24 cellular contexts compared by ENCODE assay signal in the genomic region with DNA sequence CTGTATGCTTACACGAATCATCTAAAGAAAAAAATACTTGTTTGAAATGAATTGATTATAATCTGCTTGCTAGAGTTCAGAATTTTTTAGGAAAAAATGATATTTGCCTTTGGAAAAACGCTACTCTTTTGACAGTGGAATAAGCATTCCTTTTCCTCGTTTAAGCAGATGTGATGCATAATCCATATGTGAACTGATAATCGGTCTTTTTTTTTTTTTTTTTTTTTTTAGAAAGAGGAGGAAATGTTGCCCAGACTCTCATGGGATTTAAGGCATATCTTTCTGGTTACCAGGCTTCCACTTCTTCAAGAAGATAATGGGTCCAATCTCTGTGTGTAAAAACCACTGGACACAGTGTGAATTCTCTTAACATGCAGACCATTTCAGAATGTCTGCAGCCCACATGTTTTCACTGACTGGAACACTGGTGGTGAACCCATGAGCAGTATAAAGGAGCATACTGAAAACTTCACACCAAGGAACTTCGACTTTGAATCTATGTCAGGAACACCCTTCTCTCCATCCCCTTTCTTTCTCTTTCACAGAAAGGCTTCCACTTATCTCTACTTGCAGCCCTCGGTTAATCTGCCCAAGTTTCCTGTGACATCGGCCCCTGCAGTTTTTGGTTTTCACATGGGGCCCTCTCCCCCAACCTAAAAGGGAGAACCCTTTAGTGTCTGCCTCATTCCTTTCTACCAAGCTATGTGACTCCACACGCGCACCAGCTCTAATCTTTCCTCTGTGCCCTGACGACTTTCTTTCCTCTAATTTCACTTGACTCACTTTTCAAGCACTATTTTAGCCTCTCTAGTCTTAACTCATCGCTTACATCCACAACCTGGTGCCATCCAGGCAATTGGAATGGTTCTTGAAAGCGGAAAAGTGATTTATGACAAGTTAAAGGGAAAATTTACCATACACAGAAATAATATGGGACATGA.
"Had no signal": no experiment of that assay in that cellular context is flagged by ENCODE, and none has a peak within 500 bp of the region (broad histone marks: within the 10 kb centered on the region; RNA-seq: fewer than 3 reads in every experiment).

No MANE protein-coding gene starts in this region.

- H3K9me3 Mint-ChIP-seq: activated naive CD4-positive, alpha-beta T cell treated with anti-CD3 and anti-CD28 coated beads, Interleukin-2, amount 50 U/mL, for 72 hours; activated T-cell treated with anti-CD3 and anti-CD28 coated beads, Interleukin-2, amount 50 U/mL, for 72 hours; central memory CD8-positive, alpha-beta T cell; dendritic cell treated with granulocyte-macrophage colony-stimulating factor and Interleukin-4, amounts not matched to agents 40 ng/mL and 50 ng/mL, for 4 days; neural progenitor cell; T-helper 1 cell treated with Interleukin-12 subunit alpha and Interleukin-12 subunit beta and Interleukin-4 antibody, amounts not matched to agents 30 μg/mL and 1 μg/mL, for 36 hours had no signal

- H2AFZ ChIP-seq: neural progenitor cell, parathyroid adenoma had no signal

- H3K27ac Mint-ChIP-seq: activated CD4-positive, alpha-beta T cell treated with anti-CD3 and anti-CD28 coated beads for 36 hours; activated CD8-positive, alpha-beta T cell treated with anti-CD3 and anti-CD28 coated beads, Interleukin-2, amount 10 ng/mL, durations not matched to agents 7 days and 5 days; activated naive CD4-positive, alpha-beta T cell treated with anti-CD3 and anti-CD28 coated beads, Interleukin-2, amount 50 U/mL, for 72 hours; activated T-cell treated with anti-CD3 and anti-CD28 coated beads, Interleukin-2, amount 50 U/mL, for 72 hours; dendritic cell treated with granulocyte-macrophage colony-stimulating factor and Interleukin-4, amounts not matched to agents 40 ng/mL and 50 ng/mL, for 4 days; natural killer cell; neural progenitor cell; T-helper 1 cell treated with Interleukin-12 subunit alpha and Interleukin-12 subunit beta and Interleukin-4 antibody, amounts not matched to agents 30 μg/mL and 1 μg/mL, for 36 hours had no signal

- H3K36me3 Mint-ChIP-seq: activated naive CD4-positive, alpha-beta T cell treated with anti-CD3 and anti-CD28 coated beads, Interleukin-2, amount 50 U/mL, for 72 hours; natural killer cell; neural progenitor cell had no signal

- FAIRE-seq: bronchial epithelial cell, frontal cortex had no signal

- H3K79me2 ChIP-seq: parathyroid adenoma had no signal

- H3K4me3 ChIP-seq: neural progenitor cell, right atrium auricular region, spleen, tibial nerve had no signal

- H3K27me3 ChIP-seq: neural progenitor cell, right atrium auricular region, tibial nerve had no signal

- H3K4me1 Mint-ChIP-seq: central memory CD8-positive, alpha-beta T cell; natural killer cell had no signal

- ATAC-seq: activated CD4-positive, alpha-beta T cell treated with anti-CD3 and anti-CD28 coated beads for 36 hours; activated CD8-positive, alpha-beta T cell treated with anti-CD3 and anti-CD28 coated beads, Interleukin-2, amount 10 ng/mL, durations not matched to agents 7 days and 5 days; activated naive CD4-positive, alpha-beta T cell treated with anti-CD3 and anti-CD28 coated beads, Interleukin-2, amount 50 U/mL, for 72 hours; activated T-cell treated with anti-CD3 and anti-CD28 coated beads, Interleukin-2, amount 50 U/mL, for 72 hours; natural killer cell had no signal

- H3K4me3 Mint-ChIP-seq: activated CD4-positive, alpha-beta T cell treated with anti-CD3 and anti-CD28 coated beads for 36 hours; activated CD8-positive, alpha-beta T cell treated with anti-CD3 and anti-CD28 coated beads, Interleukin-2, amount 10 ng/mL, durations not matched to agents 7 days and 5 days; activated T-cell treated with anti-CD3 and anti-CD28 coated beads, Interleukin-2, amount 50 U/mL, for 72 hours; central memory CD8-positive, alpha-beta T cell; dendritic cell treated with granulocyte-macrophage colony-stimulating factor and Interleukin-4, amounts not matched to agents 40 ng/mL and 50 ng/mL, for 4 days; natural killer cell; neural progenitor cell; T-helper 1 cell treated with Interleukin-12 subunit alpha and Interleukin-12 subunit beta and Interleukin-4 antibody, amounts not matched to agents 30 μg/mL and 1 μg/mL, for 36 hours had no signal

- DNase-seq: activated CD4-positive, alpha-beta T cell treated with anti-CD3 and anti-CD28 coated beads for 36 hours; activated CD4-positive, CD25-positive, alpha-beta regulatory T cell; activated CD8-positive, alpha-beta T cell treated with anti-CD3 and anti-CD28 coated beads, Interleukin-2, amount 10 ng/mL, durations not matched to agents 7 days and 5 days; activated naive CD4-positive, alpha-beta T cell; activated T-cell treated with anti-CD3 and anti-CD28 coated beads for 4 hours; activated T-cell treated with anti-CD3 and anti-CD28 coated beads, Interleukin-2, amount 50 U/mL, for 72 hours; islet precursor cell; mammary epithelial cell; natural killer cell; occipital lobe; spleen; stimulated activated naive CD4-positive, alpha-beta T cell treated with Interleukin-2 at 50 U/mL for 16 hours; T1000 had no signal

- H3K4me1 ChIP-seq: neural progenitor cell, parathyroid adenoma, right atrium auricular region, spleen had no signal

- H3K9me3 ChIP-seq: right atrium auricular region, spleen, tibial nerve had no signal

- H3K36me3 ChIP-seq: neural progenitor cell, right atrium auricular region, spleen, tibial nerve had no signal

- H3K27me3 Mint-ChIP-seq: dendritic cell treated with granulocyte-macrophage colony-stimulating factor and Interleukin-4, amounts not matched to agents 40 ng/mL and 50 ng/mL, for 4 days had no signal

- H3K9ac ChIP-seq: neural progenitor cell, parathyroid adenoma had no signal

- H3K27ac ChIP-seq: epithelial cell of prostate, neural progenitor cell, parathyroid adenoma, right atrium auricular region, spleen had no signal

- H3K4me2 ChIP-seq: neural progenitor cell had no signal
